29 cellular contexts compared by ENCODE assay signal in genomic region chr18:69177702-69178101, GRCh38.
"Had no signal": no experiment of that assay in that cellular context is flagged by ENCODE, and none has a peak within 500 bp of the region (broad histone marks: within the 10 kb centered on the region; RNA-seq: fewer than 3 reads in every experiment).

No MANE protein-coding gene starts in this region.

- H3K9ac ChIP-seq: parathyroid adenoma had no signal

- H3K4me1 ChIP-seq: adrenal gland, body of pancreas, gastroesophageal sphincter, parathyroid adenoma, right atrium auricular region, stomach, tibial artery, upper lobe of right lung had no signal

- H3K36me3 ChIP-seq: adrenal gland, cardiac muscle cell, gastroesophageal sphincter, right atrium auricular region, stomach, tibial artery, upper lobe of right lung, WERI-Rb-1 had no signal

- H3K79me2 ChIP-seq: parathyroid adenoma had no signal

- DNase-seq: activated CD4-positive, alpha-beta T cell treated with anti-CD3 and anti-CD28 coated beads for 48 hours; activated CD4-positive, alpha-beta T cell treated with anti-CD3 and anti-CD28 coated beads, Interleukin-2, amount 50 U/mL, for 48 hours; activated CD8-positive, alpha-beta memory T cell treated with anti-CD3 and anti-CD28 coated beads for 24 hours; activated effector memory CD4-positive, alpha-beta T cell treated with Interleukin-2 at 50 U/mL for 16 hours; activated naive CD4-positive, alpha-beta T cell treated with Interleukin-2 at 50 U/mL for 16 hours; adrenal gland; aorta; body of pancreas; cerebellar nuclear complex; dorsolateral prefrontal cortex; effector memory CD4-positive, alpha-beta T cell; erythroblast; hippocampal formation; midbrain; naive thymus-derived CD4-positive, alpha-beta T cell; stimulated activated CD4-positive, alpha-beta T cell treated with anti-CD3 and anti-CD28 coated beads, Interleukin-15, amount 100 ng/mL, for 24 hours; stimulated activated CD4-positive, alpha-beta T cell treated with anti-CD3 and anti-CD28 coated beads, Interleukin-2, amount 100 ng/mL, for 24 hours; stimulated activated naive B cell treated with anti-CD40 and anti-IgM and Interleukin-4, amounts not matched to agents 10 μg/mL and 1 μg/mL and 100 μg/mL, for 72 hours; stomach; T-helper 9 cell; tibial artery; upper lobe of right lung; WERI-Rb-1 had no signal

- H2AFZ ChIP-seq: parathyroid adenoma had no signal

- ATAC-seq: activated CD4-positive, CD25-positive, alpha-beta regulatory T cell treated with anti-CD3 and anti-CD28 coated beads, Interleukin-2, amount 50 U/mL, for 24 hours; body of pancreas; gastroesophageal sphincter; naive thymus-derived CD4-positive, alpha-beta T cell; stimulated activated naive B cell treated with anti-CD40 and anti-IgM and Interleukin-4, amounts not matched to agents 10 μg/mL and 1 μg/mL and 100 μg/mL, for 72 hours; upper lobe of right lung had no signal

- H3K27ac ChIP-seq: adrenal gland, body of pancreas, cardiac muscle cell, coronary artery, dorsolateral prefrontal cortex, gastroesophageal sphincter, parathyroid adenoma, right atrium auricular region, stomach, tibial artery, upper lobe of right lung, WERI-Rb-1 had no signal

- H3K9me3 ChIP-seq: adrenal gland, body of pancreas, gastroesophageal sphincter, right atrium auricular region, tibial artery, upper lobe of right lung had no signal

- H3K27me3 ChIP-seq: adrenal gland, body of pancreas, cardiac muscle cell, dorsolateral prefrontal cortex, gastroesophageal sphincter, right atrium auricular region, stomach, tibial artery, upper lobe of right lung had no signal

- H3K4me3 ChIP-seq: adrenal gland, body of pancreas, cardiac muscle cell, coronary artery, dorsolateral prefrontal cortex, gastroesophageal sphincter, right atrium auricular region, stomach, tibial artery, upper lobe of right lung had no signal
